In genomic region chr15:89664951-89665350, GRCh38 we compare ENCODE assay signal across 1 cellular context.
TF ChIP-seq lines count a peak whose summit lies in the region.

No MANE protein-coding gene starts in this region.

TF ChIP-seq in IMR-90, 13 proteins besides CTCF, POLR2A, EP300 and RAD21:
- TF ChIP-seq RFX5 (IDR thresholded peaks at IDR 0.05; ENCODE audit: low read depth, low read length), result no peak
- TF ChIP-seq FOS (IDR thresholded peaks at IDR 0.05; ENCODE audit: low read depth, low read length), result no peak
- TF ChIP-seq BHLHE40 (IDR thresholded peaks at IDR 0.05; ENCODE audit: low read depth, low read length), result no peak
- no peak for TF ChIP-seq CEBPB (IDR thresholded peaks at IDR 0.05; ENCODE audit: low read depth, low read length)
- TF ChIP-seq ELK1 (IDR thresholded peaks at IDR 0.05; ENCODE audit: borderline replicate concordance, low read depth, low read length), result no peak
- no peak for TF ChIP-seq USF2 (IDR thresholded peaks at IDR 0.05; ENCODE audit: low read depth, low read length)
- TF ChIP-seq CHD1 (IDR thresholded peaks at IDR 0.05; ENCODE audit: low read depth, low read length), result no peak
- TF ChIP-seq MXI1 (IDR thresholded peaks at IDR 0.05; ENCODE audit: borderline replicate concordance, low read depth, low read length), result no peak
- no peak for TF ChIP-seq MAZ (IDR thresholded peaks at IDR 0.05; ENCODE audit: borderline replicate concordance, low read depth, low read length)
- TF ChIP-seq SMC3 (IDR thresholded peaks at IDR 0.05; ENCODE audit: low read depth, low read length), result no peak
- TF ChIP-seq MAFK (IDR thresholded peaks at IDR 0.05; ENCODE audit: low read depth, low read length), result no peak
- TF ChIP-seq RCOR1 (IDR thresholded peaks at IDR 0.05; ENCODE audit: insufficient replicate concordance, low read length), result no peak
- TF ChIP-seq NFE2L2 (IDR thresholded peaks at IDR 0.05; ENCODE audit: low read depth, low read length), result no peak
